In genomic region chr5:65423623-65424022, GRCh38 we compare ENCODE assay signal across 22 cellular contexts. TPM values are rescaled to one million over a fixed set of nuclear protein-coding genes. Genes with fewer than 3 reads are reported as not detected.
DNase-seq lines count a peak whose midpoint lies in the region; ATAC-seq, FAIRE-seq and TF ChIP-seq lines count a peak whose summit lies in the region.
"Had no signal": no experiment of that assay in that cellular context is flagged by ENCODE, and none has a peak within 500 bp of the region (broad histone marks: within the 10 kb centered on the region; RNA-seq: fewer than 3 reads in every experiment).

No MANE protein-coding gene starts in this region.

- H2AK5ac ChIP-seq in IMR-90 (ENCODE audit: low read depth, low read length) (no peak overlapping the region), mesenchymal stem cell (ENCODE audit: low read length, severe bottlenecking) (no peak overlapping the region)

- FAIRE-seq in HepG2 (lab: Jason Lieb, UNC): no peak
- FAIRE-seq in K562 (lab: Jason Lieb, UNC): no peak
- FAIRE-seq: GM12878, GM12892, GM18507 had no signal

- TF ChIP-seq POLR2A in HepG2 (IDR thresholded peaks at IDR 0.05; ENCODE audit: insufficient read depth in 1 of 2, low read depth in 2 of 2, low read length in 2 of 2) (no peak), right lobe of liver (IDR thresholded peaks at IDR 0.05) (no peak), IMR-90 (IDR thresholded peaks at IDR 0.05; ENCODE audit: low read depth, low read length) (no peak), K562 (conservative IDR thresholded peaks at IDR 0.05) (no peak)

- H3K36me3 ChIP-seq in HepG2 (replicated peaks in 1 of 2; ENCODE audit: control insufficient read depth in 1 of 2, insufficient read depth in 2 of 2, low read length in 2 of 2) (no peaks in the 10 kb centered on the region), right lobe of liver (no peaks in the 10 kb centered on the region), IMR-90 (ENCODE audit: control insufficient read depth, insufficient read depth, low read length) (0 out of 2 replicates have a peak, but pooled peaks cover 3% of the 10 kb centered on the region), K562 (ENCODE audit: control insufficient read depth, insufficient read depth, low read length) (no peaks in the 10 kb centered on the region), mesenchymal stem cell (ENCODE audit: control insufficient read depth in 1 of 2, insufficient read depth in 2 of 2, low read depth in 1 of 2, low read length in 2 of 2) (peaks cover 0 to 64% of the 10 kb centered on the region in 2 experiments)
- H3K36me3 ChIP-seq: BLaER1 treated with 17β-estradiol and CSF1 and Interleukin-3, amounts not matched to agents 10 nM and 100 nM had no signal

- H3K4me3 ChIP-seq in HepG2 (replicated peaks in 1 of 3; ENCODE audit: insufficient read depth in 1 of 3, low read depth in 2 of 3, low read length in 3 of 3) (no peak overlapping the region), right lobe of liver (no peak overlapping the region), IMR-90 (ENCODE audit: insufficient read depth, low read depth, low read length) (no peak overlapping the region), K562 (no peak overlapping the region), mesenchymal stem cell (ENCODE audit: insufficient read depth in 1 of 2, low read depth in 1 of 2, low read length in 2 of 2) (no peak overlapping the region), right cardiac atrium (ENCODE audit: low read length) (no peak overlapping the region)
- H3K4me3 ChIP-seq: BLaER1 treated with 17β-estradiol and CSF1 and Interleukin-3, amounts not matched to agents 10 nM and 100 nM; GM12878 had no signal

- intact Hi-C loops in HepG2 (cut with micrococcal nuclease; ENCODE audit: unreplicated experiment) (no loop called here), right lobe of liver (cut with DNase I) (no loop called here), IMR-90 (cut with micrococcal nuclease) (no loop called here), K562 (cut with micrococcal nuclease) (no loop called here), right cardiac atrium (cut with DNase I) (no loop called here)

- H4K91ac ChIP-seq in IMR-90 (ENCODE audit: insufficient read depth, low read depth, low read length) (no peak overlapping the region), mesenchymal stem cell (ENCODE audit: low read length) (no peak overlapping the region)

- no peaks in the 10 kb centered on the region for H3K9me1 ChIP-seq in IMR-90 (ENCODE audit: insufficient read depth, low read length)
- no peaks in the 10 kb centered on the region for H3K9me1 ChIP-seq in K562 (ENCODE audit: control insufficient read depth, insufficient read depth, low read length)

- H2BK15ac ChIP-seq in IMR-90 (ENCODE audit: low read depth, low read length) (no peak overlapping the region), mesenchymal stem cell (ENCODE audit: low read depth, poor library complexity, severe bottlenecking) (no peak overlapping the region)

- H2BK120ac ChIP-seq in IMR-90 (ENCODE audit: low read depth, low read length) (no peak overlapping the region), mesenchymal stem cell (ENCODE audit: low read depth, low read length) (no peak overlapping the region)

- H3K9ac ChIP-seq in HepG2 (ENCODE audit: insufficient read depth, low read depth, low read length): no peak overlapping the region
- no peak overlapping the region for H3K9ac ChIP-seq in IMR-90 (ENCODE audit: low read depth, low read length)
- H3K9ac ChIP-seq in K562 (ENCODE audit: insufficient read depth in 1 of 2, low read depth in 2 of 2, low read length in 2 of 2): no peak overlapping the region
- H3K9ac ChIP-seq in mesenchymal stem cell (ENCODE audit: low read length): no peak overlapping the region
- H3K9ac ChIP-seq: BLaER1 treated with 17β-estradiol and CSF1 and Interleukin-3, amounts not matched to agents 10 nM and 100 nM had no signal

- no peak overlapping the region for H3K27ac ChIP-seq in HepG2 (ENCODE audit: extremely low read length, insufficient read depth, low read length)
- H3K27ac ChIP-seq in right lobe of liver: no peak overlapping the region
- no peak overlapping the region for H3K27ac ChIP-seq in IMR-90 (ENCODE audit: insufficient read depth, low read length)
- H3K27ac ChIP-seq in K562 (ENCODE audit: extremely low read depth, low read depth, low read length): no peak overlapping the region
- H3K27ac ChIP-seq in mesenchymal stem cell (ENCODE audit: low read length, poor library complexity, severe bottlenecking): no peak overlapping the region
- H3K27ac ChIP-seq in right cardiac atrium (ENCODE audit: low read length): no peak overlapping the region
- H3K27ac ChIP-seq: 22Rv1; BLaER1 treated with 17β-estradiol and CSF1 and Interleukin-3, amounts not matched to agents 10 nM and 100 nM; C4-2B had no signal

- ATAC-seq in HepG2 (no peak), right lobe of liver (no peak), IMR-90 (ENCODE audit: low read depth) (no peak), K562 (no peak), right cardiac atrium (no peak)
- ATAC-seq: CD8-positive, alpha-beta T cell; GM12878 had no signal

- H3K27me3 ChIP-seq in HepG2 (ENCODE audit: control insufficient read depth in 1 of 2, insufficient read depth in 2 of 2, low read length in 2 of 2) (no peaks in the 10 kb centered on the region), right lobe of liver (no peaks in the 10 kb centered on the region), IMR-90 (ENCODE audit: control insufficient read depth, insufficient read depth, low read length) (no peaks in the 10 kb centered on the region), K562 (ENCODE audit: control insufficient read depth in 2 of 2, insufficient read depth in 2 of 2, low read length in 2 of 2) (no peaks in the 10 kb centered on the region), mesenchymal stem cell (ENCODE audit: control insufficient read depth in 1 of 2, insufficient read depth in 1 of 2, low read length in 2 of 2) (no peaks in the 10 kb centered on the region), right cardiac atrium (ENCODE audit: control insufficient read depth, insufficient read depth) (no peaks in the 10 kb centered on the region)
- H3K27me3 ChIP-seq: BLaER1 treated with 17β-estradiol and CSF1 and Interleukin-3, amounts not matched to agents 10 nM and 100 nM had no signal

- dilution Hi-C loops in IMR-90 (cut with HindIII; ENCODE audit: low sequenced_read_pairs, unreplicated experiment): no loop called here

- WGBS in HepG2 (ENCODE audit: low lambda C conversion rate): 39% methylated on average over 1 of the region's 1 CpG
- WGBS in right lobe of liver (ENCODE audit: insufficient coverage, low coverage, low lambda C conversion rate, missing lambda C conversion rate): 64% methylated on average over 1 of the region's 1 CpG
- no CpG with 5 or more reads among the region's 1 CpG for WGBS in IMR-90 (ENCODE audit: extremely low coverage in 2 of 2, insufficient read length in 1 of 2), 2 experiments
- WGBS in K562 (ENCODE audit: insufficient coverage, low coverage, missing lambda C conversion rate): 6% methylated on average over 1 of the region's 1 CpG
- no CpG with 5 or more reads among the region's 1 CpG for WGBS in mesenchymal stem cell
- 80% methylated on average over 1 of the region's 1 CpG for WGBS in right cardiac atrium

- H3K4me2 ChIP-seq in HepG2 (ENCODE audit: low read depth, low read length) (no peak overlapping the region), IMR-90 (ENCODE audit: low read depth, low read length) (no peak overlapping the region), K562 (ENCODE audit: insufficient read depth, low read length) (no peak overlapping the region), mesenchymal stem cell (ENCODE audit: low read length, poor library complexity, severe bottlenecking) (no peak overlapping the region)
- H3K4me2 ChIP-seq: BLaER1 treated with 17β-estradiol and CSF1 and Interleukin-3, amounts not matched to agents 10 nM and 100 nM had no signal

- H4K20me1 ChIP-seq in HepG2 (ENCODE audit: insufficient read depth, low read length) (no peaks in the 10 kb centered on the region), IMR-90 (ENCODE audit: insufficient read depth, low read length) (no peaks in the 10 kb centered on the region), K562 (replicated peaks; ENCODE audit: control insufficient read depth, insufficient read depth, low read length) (no peaks in the 10 kb centered on the region)
- H4K20me1 ChIP-seq: BLaER1 treated with 17β-estradiol and CSF1 and Interleukin-3, amounts not matched to agents 10 nM and 100 nM had no signal

- H3K79me2 ChIP-seq in HepG2 (ENCODE audit: insufficient read depth, low read length) (no peaks in the 10 kb centered on the region), K562 (ENCODE audit: control insufficient read depth, insufficient read depth, low read length) (no peaks in the 10 kb centered on the region)

- no peak overlapping the region for H2BK20ac ChIP-seq in IMR-90 (ENCODE audit: low read depth, low read length)

- H3K23ac ChIP-seq in IMR-90 (ENCODE audit: low read depth, low read length) (no peak overlapping the region), mesenchymal stem cell (ENCODE audit: low read length in 2 of 2) (no peak overlapping the region)

- H3K79me1 ChIP-seq in IMR-90 (ENCODE audit: low read depth in 1 of 2, low read length in 2 of 2) (peaks cover 5 to 16% of the 10 kb centered on the region in 2 experiments; a peak in 2 of 4 replicates), mesenchymal stem cell (replicated peaks; ENCODE audit: low read length, poor library complexity, severe bottlenecking) (peaks cover 1% of the 10 kb centered on the region)

- in situ Hi-C loops in HepG2 (cut with HindIII; ENCODE audit: extremely low pct_ligation_motif_present, low pct_unique_long_range_greater_than_20kb) (no loop called here), IMR-90 (cut with MboI; ENCODE audit: low sequenced_read_pairs) (no loop called here), K562 (cut with MboI) (no loop called here)

- TF ChIP-seq RAD21 in HepG2 (CRISPR knock-in tag; IDR thresholded peaks at IDR 0.05) (no peak), IMR-90 (IDR thresholded peaks at IDR 0.05; ENCODE audit: low read length) (no peak), K562 (CRISPR knock-in tag; conservative IDR thresholded peaks at IDR 0.05 in 1 of 2, IDR thresholded peaks at IDR 0.05 in 1 of 2) (no peak)

- H4K8ac ChIP-seq in IMR-90 (ENCODE audit: low read depth in 2 of 2, low read length in 2 of 2) (no peak overlapping the region), mesenchymal stem cell (ENCODE audit: low read length) (no peak overlapping the region)

- H3K14ac ChIP-seq in IMR-90 (replicated peaks; ENCODE audit: low read depth, low read length) (no peak overlapping the region), mesenchymal stem cell (ENCODE audit: low read length in 2 of 2) (no peak overlapping the region)

- H3K56ac ChIP-seq in IMR-90 (ENCODE audit: extremely low read depth, insufficient read depth, low read length): no peak overlapping the region

- H3K9me3 ChIP-seq in HepG2 (ENCODE audit: low read length) (no peaks in the 10 kb centered on the region), right lobe of liver (no peaks in the 10 kb centered on the region), IMR-90 (ENCODE audit: control insufficient read depth, insufficient read depth, low read length) (peaks cover 9% of the 10 kb centered on the region), K562 (replicated peaks; ENCODE audit: control insufficient read depth, insufficient read depth, low read depth, low read length) (no peaks in the 10 kb centered on the region), mesenchymal stem cell (ENCODE audit: control insufficient read depth, low read length) (peaks cover 40% of the 10 kb centered on the region), right cardiac atrium (ENCODE audit: control insufficient read depth, low read length) (no peaks in the 10 kb centered on the region)

- H2AFZ ChIP-seq in HepG2 (ENCODE audit: low read length) (no peak overlapping the region), IMR-90 (replicated peaks; ENCODE audit: low read length, poor library complexity) (no peak overlapping the region), K562 (ENCODE audit: low read depth, low read length) (no peak overlapping the region), mesenchymal stem cell (ENCODE audit: low read depth, low read length) (no peak overlapping the region)

- no peak overlapping the region for H2AK9ac ChIP-seq in IMR-90 (replicated peaks; ENCODE audit: low read depth, low read length, poor library complexity)

- no peak overlapping the region for H4K5ac ChIP-seq in IMR-90 (ENCODE audit: low read depth, low read length)

- no peak for DNase-seq in HepG2 (ENCODE audit: low spot score)
- DNase-seq in right lobe of liver: no peak
- DNase-seq in IMR-90: no peak
- DNase-seq in K562 (ENCODE audit: extremely low read depth in 1 of 4, low spot score in 3 of 4): no peak
- DNase-seq in mesenchymal stem cell: no peak
- no peak for DNase-seq in right cardiac atrium
- DNase-seq: AML-193; CD4-positive, alpha-beta T cell; CD8-positive, alpha-beta T cell; DMS 273 treated with DMSO at 0.1 percent for 48 hours; DMS153; DMS53; DMS79; DND-41; EL; GDM1 had no signal

- POLR2A ChIA-PET in HepG2 (lab: Yijun Ruan, JAX) (no interaction called here), IMR-90 (lab: Charles Lee; ENCODE audit: unreplicated experiment) (no interaction called here), K562 (lab: Yijun Ruan, JAX) (no interaction called here)

- TF ChIP-seq CTCF in HepG2 (CRISPR knock-in tag; IDR thresholded peaks at IDR 0.05) (no peak), right lobe of liver (IDR thresholded peaks at IDR 0.05) (no peak), IMR-90 (conservative IDR thresholded peaks at IDR 0.05; ENCODE audit: low read depth, low read length) (no peak), K562 (IDR thresholded peaks at IDR 0.05 in 2 of 3, conservative IDR thresholded peaks at IDR 0.05 in 1 of 3; ENCODE audit: insufficient read depth in 2 of 3, low read depth in 1 of 3, low read length in 3 of 3) (no peak)

- BruUV-seq in HepG2 (replicated peaks; lab: Mats Ljungman, UMichigan) (no TSS peak), IMR-90 (replicated peaks; lab: Mats Ljungman, UMichigan) (no TSS peak), K562 (replicated peaks; lab: Mats Ljungman, UMichigan) (no TSS peak)

- TF ChIP-seq EP300 in HepG2 (IDR thresholded peaks at IDR 0.05; ENCODE audit: low read depth in 2 of 2, low read length in 2 of 2): no peak
- TF ChIP-seq EP300 in HepG2 (CRISPR knock-in tag; IDR thresholded peaks at IDR 0.05; ENCODE audit: borderline replicate concordance): no peak
- TF ChIP-seq EP300 in K562 (IDR thresholded peaks at IDR 0.05; ENCODE audit: low read length): no peak

- CTCF ChIA-PET in HepG2 (lab: Yijun Ruan, JAX; ENCODE audit: low intra/inter-chr PET ratio, low total read pairs) (no interaction called here), IMR-90 (lab: Yijun Ruan, JAX) (no interaction called here), K562 (lab: Yijun Ruan, JAX; ENCODE audit: low intra/inter-chr PET ratio) (no interaction called here)

- H2BK5ac ChIP-seq in IMR-90 (ENCODE audit: low read depth, low read length, poor library complexity, severe bottlenecking): no peak overlapping the region
- H2BK5ac ChIP-seq in mesenchymal stem cell (ENCODE audit: low read depth, low read length, poor library complexity, severe bottlenecking): no peak overlapping the region

- no peak overlapping the region for H2BK12ac ChIP-seq in mesenchymal stem cell (ENCODE audit: low read length in 2 of 2)

- no peak overlapping the region for H3K4ac ChIP-seq in IMR-90 (ENCODE audit: low read depth, low read length)
- no peak overlapping the region for H3K4ac ChIP-seq in mesenchymal stem cell (ENCODE audit: low read depth in 1 of 2, low read length in 2 of 2)

- H3K18ac ChIP-seq in IMR-90 (ENCODE audit: low read depth, low read length) (no peak overlapping the region), mesenchymal stem cell (ENCODE audit: low read depth in 1 of 2, low read length in 2 of 2) (no peak overlapping the region)

- H3K4me1 ChIP-seq in HepG2 (ENCODE audit: insufficient read depth, low read length) (no peaks in the 10 kb centered on the region), right lobe of liver (no peaks in the 10 kb centered on the region), IMR-90 (ENCODE audit: control insufficient read depth, insufficient read depth, low read length) (no peaks in the 10 kb centered on the region), K562 (replicated peaks in 1 of 2; ENCODE audit: control insufficient read depth in 2 of 2, insufficient read depth in 2 of 2, low read length in 2 of 2) (no peaks in the 10 kb centered on the region), mesenchymal stem cell (ENCODE audit: control insufficient read depth, insufficient read depth, low read depth, low read length) (no peaks in the 10 kb centered on the region), right cardiac atrium (ENCODE audit: control insufficient read depth, insufficient read depth, low read length) (no peaks in the 10 kb centered on the region)

RNA-seq across cellular contexts. Expression of gene ADAMTS6, which starts 58.1 kb away (rescaled TPM):
- 0.93 and 3.1 TPM in 2 replicates for total RNA-seq in HepG2 (2016; rRNA removed; fragmentation: Illumina TruSeq; extraction: Trizol)
- total RNA-seq in HepG2 (2016; cell fraction: cytosol; rRNA removed; fragmentation: Illumina TruSeq; extraction: Trizol; ENCODE audit: low read depth): 15.4 and 18.4 TPM in 2 replicates
- total RNA-seq in HepG2 (2016; cell fraction: insoluble cytoplasmic fraction; rRNA removed; fragmentation: Illumina TruSeq; extraction: Trizol): 2.0 and 3.5 TPM in 2 replicates
- total RNA-seq in HepG2 (2016; cell fraction: membrane; rRNA removed; fragmentation: Illumina TruSeq; extraction: Trizol): 11.5 and 16.5 TPM in 2 replicates
- 7.5 and 9.0 TPM in 2 replicates for total RNA-seq in HepG2 (2016; cell fraction: nucleus; rRNA removed; fragmentation: Illumina TruSeq; extraction: Trizol)
- polyA plus RNA-seq in HepG2 (2011; rRNA removed): 7.3 and 8.2 TPM in 2 replicates
- 2.2 and 3.2 TPM in 2 replicates for polyA plus RNA-seq in HepG2 (2011; cell fraction: cytosol; rRNA removed)
- polyA plus RNA-seq in HepG2 (2011; cell fraction: nucleus; rRNA removed): 39.0 and 39.9 TPM in 2 replicates
- 4.2 and 5.0 TPM in 2 replicates for polyA plus RNA-seq in HepG2 (2012)
- 0.01 and 0.02 TPM in 2 replicates for polyA plus RNA-seq in HepG2 (2016; cell fraction: cytosol; fragmentation: Illumina TruSeq; extraction: Trizol; ENCODE audit: low read depth)
- 0.29 and 0.35 TPM in 2 replicates for polyA plus RNA-seq in HepG2 (2016; cell fraction: insoluble cytoplasmic fraction; fragmentation: Illumina TruSeq; extraction: Trizol; ENCODE audit: low read depth)
- 0.03 and 0.12 TPM in 2 replicates for polyA plus RNA-seq in HepG2 (2016; cell fraction: membrane; fragmentation: Illumina TruSeq; extraction: Trizol; ENCODE audit: low read depth)
- polyA plus RNA-seq in HepG2 (2016; cell fraction: nucleus; fragmentation: Illumina TruSeq; extraction: Trizol; ENCODE audit: insufficient read depth, low read depth): 4.0 and 4.6 TPM in 2 replicates
- 2.9 and 8.8 TPM in 2 replicates for polyA minus RNA-seq in HepG2 (2011; rRNA and poly(A)+ RNA removed; ENCODE audit: low replicate concordance)
- 6.4 and 7.6 TPM in 2 replicates for polyA minus RNA-seq in HepG2 (2011; cell fraction: cytosol; rRNA and poly(A)+ RNA removed)
- 48.6 and 63.0 TPM in 2 replicates for polyA minus RNA-seq in HepG2 (2011; cell fraction: nucleus; rRNA and poly(A)+ RNA removed)
- total RNA-seq in right lobe of liver: under 1 TPM; 0.17 to 0.56 (median 0.40) TPM
- total RNA-seq in IMR-90 (2012; rRNA removed): 160 and 173 TPM in 2 replicates
- 21.0 and 23.9 TPM in 2 replicates for polyA plus RNA-seq in IMR-90 (2012; rRNA removed)
- 6.9 and 9.7 TPM in 2 replicates for polyA plus RNA-seq in IMR-90 (2012; cell fraction: cytosol; rRNA removed)
- 89.0 and 171 TPM in 2 replicates for polyA plus RNA-seq in IMR-90 (2012; cell fraction: nucleus; rRNA removed; ENCODE audit: low replicate concordance)
- 7.3 and 24.3 TPM in 2 replicates for total RNA-seq in K562 (2011; cell fraction: chromatin; rRNA removed; ENCODE audit: low replicate concordance)
- 3.5 and 6.2 TPM in 2 replicates for total RNA-seq in K562 (2011; cell fraction: nucleolus; rRNA removed)
- 8.1 and 8.3 TPM in 2 replicates for total RNA-seq in K562 (2011; cell fraction: nucleoplasm; rRNA removed)
- 1.5 and 1.6 TPM in 2 replicates for total RNA-seq in K562 (2014; rRNA removed)
- total RNA-seq in K562 (2014; rRNA removed; fragmentation: Illumina TruSeq; extraction: Trizol): 5.3 TPM in 2 replicates
- total RNA-seq in K562 (2015; rRNA removed; fragmentation: Illumina TruSeq; extraction: Trizol): 4.5 and 4.9 TPM in 2 replicates
- 3.1 TPM in 2 replicates for total RNA-seq in K562 (2021)
- 2.1 and 3.4 TPM in 2 replicates for polyA plus RNA-seq in K562 (2011; rRNA removed)
- 0.82 and 1.3 TPM in 2 replicates for polyA plus RNA-seq in K562 (2011; cell fraction: cytosol; rRNA removed)
- polyA plus RNA-seq in K562 (2011; cell fraction: nucleus; rRNA removed): 6.1 and 7.5 TPM in 2 replicates
- 0.99 and 1.1 TPM in 2 replicates for polyA plus RNA-seq in K562 (2012)
- polyA plus RNA-seq in K562 (2014; fragmentation: Illumina TruSeq; extraction: Trizol): 1.5 and 1.6 TPM in 2 replicates
- under 1 TPM; 0.57 to 0.59 TPM for polyA plus RNA-seq in K562 (2014; fragmentation: Nextera tagmentation; extraction: Ambion mirVana)
- polyA plus RNA-seq in K562 (2014; rRNA removed): 1.0 and 1.8 TPM in 2 replicates
- 22.8 and 31.2 TPM in 2 replicates for polyA minus RNA-seq in K562 (2011; rRNA and poly(A)+ RNA removed)
- polyA minus RNA-seq in K562 (2011; cell fraction: cytosol; rRNA and poly(A)+ RNA removed): 5.0 and 8.8 TPM in 2 replicates
- 9.3 and 15.1 TPM in 2 replicates for polyA minus RNA-seq in K562 (2011; cell fraction: nucleus; rRNA and poly(A)+ RNA removed)
- polyA plus RNA-seq in mesenchymal stem cell (2013, experiment 1 of 2): 0.68 TPM
- 0.67 TPM for polyA plus RNA-seq in mesenchymal stem cell (2013, experiment 2 of 2)
- 1 to 10 TPM in 3 of 4 donors, under 1 TPM in 1; 0.86 to 1.8 (median 1.1) TPM for total RNA-seq in right cardiac atrium
- 0.29 TPM for polyA plus RNA-seq in right cardiac atrium

Comparison
In these comparisons a context has a peak if more than half of its experiments do, and no peak if none do; other contexts are left out.
1. Of the 241 proteins assayed by ChIP-seq in both HepG2 and K562: peak only in HepG2: MAFF; only in K562: none; in both: MAFK; in neither: 239.